12 cellular contexts compared by ENCODE assay signal in genomic region chr3:12884104-12884742, GRCh38. TPM values are rescaled to one million over a fixed set of nuclear protein-coding genes. Genes with fewer than 3 reads are reported as not detected.
DNase-seq lines count a peak whose midpoint lies in the region; ATAC-seq and TF ChIP-seq lines count a peak whose summit lies in the region.
"Had no signal": no experiment of that assay in that cellular context is flagged by ENCODE, and none has a peak within 500 bp of the region (broad histone marks: within the 10 kb centered on the region; RNA-seq: fewer than 3 reads in every experiment).

No MANE protein-coding gene starts in this region.

- H3K4me3 ChIP-seq in ovary, result no peak overlapping the region
- no peak overlapping the region for H3K4me3 ChIP-seq in brain microvascular endothelial cell (ENCODE audit: low read depth, low read length)
- H3K4me3 ChIP-seq in spleen, result no peak overlapping the region
- no peak overlapping the region for H3K4me3 ChIP-seq in lower lobe of right lung

- H3K4me1 ChIP-seq in ovary (ENCODE audit: insufficient read depth) (peaks cover 9% of the 10 kb centered on the region), spleen (peaks cover 0 to 45% (median 29%) of the 10 kb centered on the region in 6 donors), lower lobe of right lung (no peaks in the 10 kb centered on the region)

- H3K27ac ChIP-seq in ovary (no peak overlapping the region), brain microvascular endothelial cell (no peak overlapping the region), spleen (peak overlapping the region in 1 of 8 donors; percentile 38), lower lobe of right lung (no peak overlapping the region)

- 51 to 61% (median 54%) methylated on average over 18 of the region's 18 CpGs for WGBS in ovary, 3 donors
- WGBS in spleen, 5 donors, result 74 to 88% (median 78%) methylated on average over 18 of the region's 18 CpGs

- TF ChIP-seq CTCF in ovary (IDR thresholded peaks at IDR 0.05), result no peak
- TF ChIP-seq CTCF in brain microvascular endothelial cell (IDR thresholded peaks at IDR 0.05; ENCODE audit: low read depth, low read length, missing control alignments), result no peak
- TF ChIP-seq CTCF in spleen (IDR thresholded peaks at IDR 0.05 in 8 of 11, conservative IDR thresholded peaks at IDR 0.05 in 3 of 11), result no peak
- no peak for TF ChIP-seq CTCF in lower lobe of right lung (IDR thresholded peaks at IDR 0.05)

- in situ Hi-C loops in brain microvascular endothelial cell (cut with HindIII; ENCODE audit: low pct_ligation_motif_present, low sequenced_read_pairs), result no loop called here

- intact Hi-C loops in ovary (cut with DNase I) (loop anchor here in 1 of 4 donors (5.0 kb wide), 1 partner anchor 103 kb away; no protein-coding TSS in a partner anchor), spleen (cut with DNase I; ENCODE audit: low total_unique reads) (no loop called here), lower lobe of right lung (cut with DNase I) (no loop called here)

- ATAC-seq in lower lobe of right lung, result no peak
- ATAC-seq in HG03095 (IDR thresholded peaks at IDR 0.05; ENCODE audit: unreplicated experiment), result no peak
- ATAC-seq: activated CD4-positive, alpha-beta T cell treated with anti-CD3 and anti-CD28 coated beads for 36 hours had no signal

- no peaks in the 10 kb centered on the region for H3K27me3 ChIP-seq in ovary
- H3K27me3 ChIP-seq in brain microvascular endothelial cell (replicated peaks), result peaks cover 7% of the 10 kb centered on the region
- H3K27me3 ChIP-seq in spleen (replicated peaks in 1 of 7), result peaks cover 0 to 23% (median 0%) of the 10 kb centered on the region in 7 donors
- H3K27me3 ChIP-seq in lower lobe of right lung (ENCODE audit: low read depth), result peaks cover 10% of the 10 kb centered on the region

- peak; percentile 63 for DNase-seq in AG08396 (ENCODE audit: low spot score)
- DNase-seq in T1000 (lab: John Stamatoyannopoulos, UW), result peak; percentile 15
- peak; percentile 61 for DNase-seq in globus pallidus (ENCODE audit: low spot score)
- peak in 3 of 5 donors; percentile 52 to 75 (median 54) for DNase-seq in ovary
- DNase-seq in brain microvascular endothelial cell, result no peak
- DNase-seq in spleen, result no peak
- no peak for DNase-seq in lower lobe of right lung
- DNase-seq: activated CD4-positive, alpha-beta T cell treated with anti-CD3 and anti-CD28 coated beads for 36 hours; activated effector memory CD4-positive, alpha-beta T cell treated with anti-CD3 and anti-CD28 coated beads, Interleukin-2, amount 50 U/mL, for 16 hours; NCI-H146; RPMI8226 had no signal

- TF ChIP-seq POLR2A in ovary (IDR thresholded peaks at IDR 0.05), result no peak
- TF ChIP-seq POLR2A in spleen (IDR thresholded peaks at IDR 0.05), result no peak

- H3K36me3 ChIP-seq in ovary (no peaks in the 10 kb centered on the region), brain microvascular endothelial cell (replicated peaks) (no peaks in the 10 kb centered on the region), spleen (no peaks in the 10 kb centered on the region), lower lobe of right lung (no peaks in the 10 kb centered on the region)

- no peaks in the 10 kb centered on the region for H3K9me3 ChIP-seq in ovary
- H3K9me3 ChIP-seq in spleen, result no peaks in the 10 kb centered on the region
- H3K9me3 ChIP-seq in lower lobe of right lung, result no peaks in the 10 kb centered on the region

- no peak for TF ChIP-seq EP300 in ovary (IDR thresholded peaks at IDR 0.05)

RNA-seq across cellular contexts. Expression of gene RPL32, which starts 42.9 kb away (rescaled TPM):
- total RNA-seq in ovary (1,000 to 10,000 TPM; 1,975 to 3,878 (median 2,959) TPM), spleen (1,000 to 10,000 TPM in 6 of 7 donors, 100 to 1,000 TPM in 1; 911 to 1,835 (median 1,346) TPM), lower lobe of right lung (1,243 TPM)
- polyA plus RNA-seq in ovary (1,000 to 10,000 TPM; 4,745 to 7,414 TPM), spleen (1,000 to 10,000 TPM; 3,289 to 6,164 (median 6,022) TPM)

Comparison
In these comparisons a context has a peak if more than half of its experiments do, and no peak if none do; other contexts are left out.
1. DNase-seq: peak in AG08396 (single experiment), T1000 (single experiment), globus pallidus (single experiment) and ovary (3 of 5); none in brain microvascular endothelial cell (single experiment), spleen (single experiment) and lower lobe of right lung (single experiment).